Comparison of ENCODE assay signal across 17 cellular contexts in the genomic region with DNA sequence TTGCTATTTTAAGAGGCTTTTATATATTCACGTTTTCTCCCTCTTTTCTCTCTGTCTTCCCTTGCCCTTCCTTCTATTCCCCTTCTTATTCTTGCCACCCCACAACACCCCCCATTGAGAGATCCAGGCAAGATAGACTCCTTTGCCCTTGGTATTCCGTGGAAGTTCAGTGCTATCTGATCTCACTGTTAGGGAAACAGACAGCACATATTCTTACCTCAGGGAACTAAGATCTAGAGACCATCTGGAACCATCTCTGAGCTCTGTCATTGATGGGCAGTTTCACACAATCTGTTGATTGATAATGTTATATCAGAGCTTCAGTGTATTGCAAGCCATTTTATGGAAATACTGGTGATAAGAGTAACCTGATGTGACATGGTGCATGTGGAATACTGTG.
DNase-seq lines count a peak whose midpoint lies in the region; ATAC-seq lines count a peak whose summit lies in the region.
"Had no signal": no experiment of that assay in that cellular context is flagged by ENCODE, and none has a peak within 500 bp of the region (broad histone marks: within the 10 kb centered on the region; RNA-seq: fewer than 3 reads in every experiment).

No MANE protein-coding gene starts in this region.

- H3K18ac ChIP-seq in mesendoderm (ENCODE audit: low read length) (no peak overlapping the region), mesenchymal stem cell (ENCODE audit: low read depth in 1 of 2, low read length in 2 of 2) (no peak overlapping the region)

- H4K5ac ChIP-seq in mesendoderm (ENCODE audit: low read length) = no peak overlapping the region

- H2BK5ac ChIP-seq in mesendoderm (ENCODE audit: low read length) (no peak overlapping the region), mesenchymal stem cell (ENCODE audit: low read depth, low read length, poor library complexity, severe bottlenecking) (no peak overlapping the region)

- H3K4me1 ChIP-seq in mesendoderm (ENCODE audit: control insufficient read depth, low read depth, low read length) (peaks cover 5% of the 10 kb centered on the region), mesenchymal stem cell (ENCODE audit: control insufficient read depth, insufficient read depth, low read depth, low read length) (peaks cover 2% of the 10 kb centered on the region)

- H3K79me1 ChIP-seq in mesendoderm (ENCODE audit: low read length) (peaks cover 9% of the 10 kb centered on the region), mesenchymal stem cell (replicated peaks; ENCODE audit: low read length, poor library complexity, severe bottlenecking) (peaks cover 37% of the 10 kb centered on the region)

- no peak overlapping the region for H3K4me3 Mint-ChIP-seq in activated CD4-positive, alpha-beta T cell treated with anti-CD3 and anti-CD28 coated beads, Interleukin-2, amount 10 ng/mL, durations not matched to agents 24 days and 14 days
- H3K4me3 Mint-ChIP-seq in T-helper 17 cell = no peak overlapping the region

- H3K9ac ChIP-seq in mesendoderm (ENCODE audit: low read length) (no peak overlapping the region), mesenchymal stem cell (ENCODE audit: low read length) (no peak overlapping the region)

- H2BK12ac ChIP-seq in mesenchymal stem cell (ENCODE audit: low read length in 2 of 2) = no peak overlapping the region

- DNase-seq in activated CD4-positive, alpha-beta T cell treated with anti-CD3 and anti-CD28 coated beads, Interleukin-2, amount 10 ng/mL, durations not matched to agents 24 days and 14 days = peak; percentile 18
- no peak for DNase-seq in activated CD4-positive, alpha-beta T cell treated with anti-CD3 and anti-CD28 coated beads, Interleukin-2, amount 50 U/mL, for 1 hour
- DNase-seq in T-helper 17 cell = no peak
- peak; percentile 78 for DNase-seq in mesendoderm
- no peak for DNase-seq in mesenchymal stem cell
- DNase-seq in kidney glomerular epithelial cell (lab: John Stamatoyannopoulos, UW) = no peak
- no peak for DNase-seq in activated CD8-positive, alpha-beta memory T cell treated with anti-CD3 and anti-CD28 coated beads, Interleukin-2, amount 50 U/mL, for 4 hours
- DNase-seq: Calu3; CD4-positive, alpha-beta memory T cell; KBM-7; NCI-H1105 treated with DMSO at 0.1 percent for 48 hours; NCI-H1694; NCI-H2081 treated with DMSO at 0.1 percent for 48 hours; NCI-H510A treated with DMSO at 0.1 percent for 48 hours; NCI-H774; Right ventricle myocardium superior had no signal

- WGBS in mesendoderm (ENCODE audit: extremely low coverage, insufficient coverage, low lambda C conversion rate) = no CpG with 5 or more reads among the region's 2 CpGs
- 81% methylated on average over 2 of the region's 2 CpGs for WGBS in mesenchymal stem cell

- no peak overlapping the region for H3K14ac ChIP-seq in mesenchymal stem cell (ENCODE audit: low read length in 2 of 2)

- no peak overlapping the region for H3K23ac ChIP-seq in mesendoderm (ENCODE audit: low read length)
- H3K23ac ChIP-seq in mesenchymal stem cell (ENCODE audit: low read length in 2 of 2) = no peak overlapping the region

- H3K9me3 ChIP-seq in T-helper 17 cell (ENCODE audit: control insufficient read depth, low read length, poor library complexity, severe bottlenecking) (no peaks in the 10 kb centered on the region), mesenchymal stem cell (ENCODE audit: control insufficient read depth, low read length) (no peaks in the 10 kb centered on the region)

- H2BK120ac ChIP-seq in mesendoderm (ENCODE audit: low read depth, low read length) (no peak overlapping the region), mesenchymal stem cell (ENCODE audit: low read depth, low read length) (no peak overlapping the region)

- H3K27me3 Mint-ChIP-seq in activated CD4-positive, alpha-beta T cell treated with anti-CD3 and anti-CD28 coated beads, Interleukin-2, amount 10 ng/mL, durations not matched to agents 24 days and 14 days = no peaks in the 10 kb centered on the region
- H3K27me3 Mint-ChIP-seq in T-helper 17 cell = no peaks in the 10 kb centered on the region
- H3K27me3 Mint-ChIP-seq: CD4-positive, alpha-beta memory T cell had no signal

- H2AK5ac ChIP-seq in mesendoderm (ENCODE audit: low read length) = no peak overlapping the region
- H2AK5ac ChIP-seq in mesenchymal stem cell (ENCODE audit: low read length, severe bottlenecking) = no peak overlapping the region

- H2AFZ ChIP-seq in mesenchymal stem cell (ENCODE audit: low read depth, low read length) = no peak overlapping the region

- H3K4me2 ChIP-seq in mesendoderm (ENCODE audit: low read length) = no peak overlapping the region
- H3K4me2 ChIP-seq in mesenchymal stem cell (ENCODE audit: low read length, poor library complexity, severe bottlenecking) = no peak overlapping the region

- H3K4me3 ChIP-seq in mesendoderm (ENCODE audit: low read length) (no peak overlapping the region), mesenchymal stem cell (ENCODE audit: insufficient read depth in 1 of 2, low read depth in 1 of 2, low read length in 2 of 2) (no peak overlapping the region)

- H3K79me2 ChIP-seq in mesendoderm (ENCODE audit: control insufficient read depth, insufficient read depth, low read length) = peaks cover 38% of the 10 kb centered on the region

- intact Hi-C loops in activated CD4-positive, alpha-beta T cell treated with anti-CD3 and anti-CD28 coated beads, Interleukin-2, amount 10 ng/mL, durations not matched to agents 24 days and 14 days (cut with micrococcal nuclease) = no loop called here

- no peak overlapping the region for H3K27ac ChIP-seq in mesendoderm (ENCODE audit: low read depth, low read length)
- no peak overlapping the region for H3K27ac ChIP-seq in mesenchymal stem cell (ENCODE audit: low read length, poor library complexity, severe bottlenecking)

- H3K36me3 ChIP-seq in mesendoderm (ENCODE audit: control insufficient read depth, insufficient read depth, low read length) (no peaks in the 10 kb centered on the region), mesenchymal stem cell (ENCODE audit: control insufficient read depth in 1 of 2, insufficient read depth in 2 of 2, low read depth in 1 of 2, low read length in 2 of 2) (no peaks in the 10 kb centered on the region)

- H3K4ac ChIP-seq in mesendoderm (ENCODE audit: low read depth, low read length) (no peak overlapping the region), mesenchymal stem cell (ENCODE audit: low read depth in 1 of 2, low read length in 2 of 2) (no peak overlapping the region)

- no peaks in the 10 kb centered on the region for H3K27me3 ChIP-seq in mesendoderm (ENCODE audit: insufficient read depth, low read length, poor library complexity)
- no peaks in the 10 kb centered on the region for H3K27me3 ChIP-seq in mesenchymal stem cell (ENCODE audit: control insufficient read depth in 1 of 2, insufficient read depth in 1 of 2, low read length in 2 of 2)

- peaks cover 14% of the 10 kb centered on the region for H3K4me1 Mint-ChIP-seq in activated CD4-positive, alpha-beta T cell treated with anti-CD3 and anti-CD28 coated beads, Interleukin-2, amount 10 ng/mL, durations not matched to agents 24 days and 14 days
- peaks cover 30% of the 10 kb centered on the region for H3K4me1 Mint-ChIP-seq in T-helper 17 cell

- H4K8ac ChIP-seq in mesendoderm (ENCODE audit: low read depth, low read length) = no peak overlapping the region
- no peak overlapping the region for H4K8ac ChIP-seq in mesenchymal stem cell (ENCODE audit: low read length)

- no peak overlapping the region for H2BK15ac ChIP-seq in mesendoderm (replicated peaks; ENCODE audit: low read depth)
- H2BK15ac ChIP-seq in mesenchymal stem cell (ENCODE audit: low read depth, poor library complexity, severe bottlenecking) = no peak overlapping the region

- H3K36me3 Mint-ChIP-seq in activated CD4-positive, alpha-beta T cell treated with anti-CD3 and anti-CD28 coated beads, Interleukin-2, amount 10 ng/mL, durations not matched to agents 24 days and 14 days (ENCODE audit: low read depth) = peaks cover 1% of the 10 kb centered on the region
- H3K36me3 Mint-ChIP-seq in T-helper 17 cell (ENCODE audit: low read depth) = no peaks in the 10 kb centered on the region

- H3K27ac Mint-ChIP-seq in activated CD4-positive, alpha-beta T cell treated with anti-CD3 and anti-CD28 coated beads, Interleukin-2, amount 10 ng/mL, durations not matched to agents 24 days and 14 days = no peak overlapping the region
- H3K27ac Mint-ChIP-seq in T-helper 17 cell = peak overlapping the region; percentile 72

- H4K91ac ChIP-seq in mesenchymal stem cell (ENCODE audit: low read length) = no peak overlapping the region

- no peak overlapping the region for H3K56ac ChIP-seq in mesendoderm (ENCODE audit: low read length)

- ATAC-seq in T-helper 17 cell (no peak), HG03571 (IDR thresholded peaks at IDR 0.05; ENCODE audit: unreplicated experiment) (no peak)

- no peaks in the 10 kb centered on the region for H3K9me3 Mint-ChIP-seq in activated CD4-positive, alpha-beta T cell treated with anti-CD3 and anti-CD28 coated beads, Interleukin-2, amount 10 ng/mL, durations not matched to agents 24 days and 14 days

Comparison
In these comparisons a context has a peak if more than half of its experiments do, and no peak if none do; other contexts are left out.
1. DNase-seq: peak in activated CD4-positive, alpha-beta T cell treated with anti-CD3 and anti-CD28 coated beads, Interleukin-2, amount 10 ng/mL, durations not matched to agents 24 days and 14 days (single experiment) and mesendoderm (single experiment); none in activated CD4-positive, alpha-beta T cell treated with anti-CD3 and anti-CD28 coated beads, Interleukin-2, amount 50 U/mL, for 1 hour (single experiment), T-helper 17 cell (0 of 3), mesenchymal stem cell (single experiment), kidney glomerular epithelial cell (single experiment) and activated CD8-positive, alpha-beta memory T cell treated with anti-CD3 and anti-CD28 coated beads, Interleukin-2, amount 50 U/mL, for 4 hours (single experiment).